18 cellular contexts compared by ENCODE assay signal in the genomic region with DNA sequence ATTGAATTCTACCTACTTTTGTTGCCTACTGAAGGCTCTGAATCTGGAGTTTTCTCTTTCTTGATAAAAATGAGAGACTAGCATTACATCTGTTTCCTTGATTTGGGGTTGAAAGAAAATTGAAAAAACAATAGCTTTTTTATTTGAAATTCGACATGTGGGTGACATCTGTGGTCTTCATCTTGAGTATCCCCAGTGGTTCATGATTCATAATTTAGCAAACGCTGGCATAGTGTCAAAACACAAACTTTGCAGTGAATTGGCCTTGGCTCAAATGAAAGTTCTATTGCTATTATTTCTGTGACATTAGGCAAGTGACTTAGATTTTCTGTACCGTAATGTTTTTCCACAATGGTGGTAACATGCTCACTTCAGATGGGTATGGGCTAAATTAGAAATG.
"Had no signal": no experiment of that assay in that cellular context is flagged by ENCODE, and none has a peak within 500 bp of the region (broad histone marks: within the 10 kb centered on the region; RNA-seq: fewer than 3 reads in every experiment).

No MANE protein-coding gene starts in this region.

- H3K9me3 ChIP-seq: esophagus squamous epithelium, lower lobe of right lung, neutrophil, testis, upper lobe of right lung had no signal

- H3K36me3 ChIP-seq: esophagus squamous epithelium, lower lobe of right lung, neutrophil, upper lobe of right lung had no signal

- H3K4me3 ChIP-seq: dorsolateral prefrontal cortex, esophagus squamous epithelium, lower lobe of right lung, testis, upper lobe of right lung had no signal

- H3K27ac ChIP-seq: dorsolateral prefrontal cortex, esophagus squamous epithelium, lower lobe of right lung, neutrophil, testis, upper lobe of right lung had no signal

- H3K27me3 ChIP-seq: dorsolateral prefrontal cortex, esophagus squamous epithelium, neutrophil, testis, upper lobe of right lung had no signal

- DNase-seq: activated CD4-positive, alpha-beta memory T cell treated with anti-CD3 and anti-CD28 coated beads, Interleukin-2, amount 10 ng/mL, durations not matched to agents 7 days and 5 days; activated gamma-delta T cell; activated naive CD8-positive, alpha-beta T cell treated with anti-CD3 and anti-CD28 coated beads, Interleukin-2, amount 10 ng/mL, durations not matched to agents 7 days and 5 days; activated T-cell treated with anti-CD3 and anti-CD28 coated beads, Interleukin-2, amount 50 U/mL, for 48 hours; dorsolateral prefrontal cortex; esophagus squamous epithelium; immature natural killer cell; left cardiac atrium; lower lobe of right lung; naive thymus-derived CD4-positive, alpha-beta T cell; retina; stimulated activated CD4-positive, alpha-beta T cell treated with anti-CD3 and anti-CD28 coated beads, Interleukin-15, amount 100 ng/mL, for 24 hours; stimulated activated CD4-positive, alpha-beta T cell treated with anti-CD3 and anti-CD28 coated beads, Interleukin-4, amount 100 ng/mL, for 4 hours; stimulated activated naive CD8-positive, alpha-beta T cell treated with anti-CD3 and anti-CD28 coated beads, Interleukin-15, amount 100 ng/mL, for 72 hours; T-helper 9 cell; testis; upper lobe of right lung had no signal

- H3K4me1 ChIP-seq: esophagus squamous epithelium, lower lobe of right lung, testis, upper lobe of right lung had no signal
